Comparison of ENCODE assay signal across 8 cellular contexts in genomic region chr16:66474750-66475199, GRCh38. TPM values are rescaled to one million over a fixed set of nuclear protein-coding genes. Genes with fewer than 3 reads are reported as not detected.
DNase-seq lines count a peak whose midpoint lies in the region; ATAC-seq lines count a peak whose summit lies in the region.

No MANE protein-coding gene starts in this region.

- DNase-seq in stimulated activated CD4-positive, alpha-beta T cell treated with anti-CD3 and anti-CD28 coated beads, Interleukin-12 subunit alpha, Interleukin-12 subunit beta, amount 100 ng/mL, for 48 hours (ENCODE audit: low read depth in 2 of 3, low spot score in 1 of 3) = peak in 2 of 3 donors; percentile 40 to 46
- DNase-seq in stimulated activated CD4-positive, alpha-beta T cell treated with anti-CD3 and anti-CD28 coated beads, Interleukin-12 subunit alpha, Interleukin-12 subunit beta, amount 100 ng/mL, for 4 hours = no peak
- peak; percentile 80 to 86 for DNase-seq in SHP77 (lab: John Stamatoyannopoulos, UW)
- peak; percentile 62 for DNase-seq in activated naive CD8-positive, alpha-beta T cell treated with anti-CD3 and anti-CD28 coated beads for 36 hours
- DNase-seq in stimulated activated CD4-positive, alpha-beta T cell treated with anti-CD3 and anti-CD28 coated beads, TNF-alpha, amount 100 ng/mL, for 48 hours (ENCODE audit: low read depth in 3 of 3) = peak in 2 of 3 donors; percentile 40 to 53
- no peak for DNase-seq in pons (ENCODE audit: low spot score)
- DNase-seq in NCI-H128 (lab: John Stamatoyannopoulos, UW; ENCODE audit: unreplicated experiment) = no peak

- peak; percentile 86 for ATAC-seq in HG03460 (IDR thresholded peaks at IDR 0.05; ENCODE audit: unreplicated experiment)

- no peaks in the 10 kb centered on the region for H3K27me3 Mint-ChIP-seq in activated naive CD8-positive, alpha-beta T cell treated with anti-CD3 and anti-CD28 coated beads for 36 hours

- no peaks in the 10 kb centered on the region for H3K36me3 Mint-ChIP-seq in activated naive CD8-positive, alpha-beta T cell treated with anti-CD3 and anti-CD28 coated beads for 36 hours

- H3K4me3 Mint-ChIP-seq in activated naive CD8-positive, alpha-beta T cell treated with anti-CD3 and anti-CD28 coated beads for 36 hours = no peak overlapping the region

- no peaks in the 10 kb centered on the region for H3K9me3 Mint-ChIP-seq in activated naive CD8-positive, alpha-beta T cell treated with anti-CD3 and anti-CD28 coated beads for 36 hours

- H3K4me1 Mint-ChIP-seq in activated naive CD8-positive, alpha-beta T cell treated with anti-CD3 and anti-CD28 coated beads for 36 hours = peaks cover 22% of the 10 kb centered on the region

- peak overlapping the region; percentile 49 for H3K27ac Mint-ChIP-seq in activated naive CD8-positive, alpha-beta T cell treated with anti-CD3 and anti-CD28 coated beads for 36 hours

RNA-seq across cellular contexts. Expression of gene BEAN1, which starts 47.7 kb away (rescaled TPM):
- not detected for total RNA-seq in activated naive CD8-positive, alpha-beta T cell treated with anti-CD3 and anti-CD28 coated beads for 36 hours

Comparison
In these comparisons a context has a peak if more than half of its experiments do, and no peak if none do; other contexts are left out.
1. DNase-seq: peak in stimulated activated CD4-positive, alpha-beta T cell treated with anti-CD3 and anti-CD28 coated beads, Interleukin-12 subunit alpha, Interleukin-12 subunit beta, amount 100 ng/mL, for 48 hours (2 of 3), SHP77 (2 of 2), activated naive CD8-positive, alpha-beta T cell treated with anti-CD3 and anti-CD28 coated beads for 36 hours (single experiment) and stimulated activated CD4-positive, alpha-beta T cell treated with anti-CD3 and anti-CD28 coated beads, TNF-alpha, amount 100 ng/mL, for 48 hours (2 of 3); none in stimulated activated CD4-positive, alpha-beta T cell treated with anti-CD3 and anti-CD28 coated beads, Interleukin-12 subunit alpha, Interleukin-12 subunit beta, amount 100 ng/mL, for 4 hours (single experiment), pons (single experiment) and NCI-H128 (single experiment).